ENCODE assay signal across 8 cellular contexts in genomic region chr2:20649586-20650375, GRCh38. TPM values are rescaled to one million over a fixed set of nuclear protein-coding genes. Genes with fewer than 3 reads are reported as not detected.
DNase-seq lines count a peak whose midpoint lies in the region; ATAC-seq and TF ChIP-seq lines count a peak whose summit lies in the region.

No MANE protein-coding gene starts in this region.

- H3K27ac Mint-ChIP-seq in naive B cell = peak overlapping the region; percentile 93 to 100 (median 97)

- H3K36me3 Mint-ChIP-seq in naive B cell = peaks cover 0 to 12% of the 10 kb centered on the region in 2 donors

- H3K4me1 ChIP-seq in effector memory CD4-positive, alpha-beta T cell (ENCODE audit: control insufficient read depth, insufficient read depth, low read length, poor library complexity, severe bottlenecking) = peaks cover 15% of the 10 kb centered on the region

- no peak for ATAC-seq in naive B cell (ENCODE audit: low read depth in 2 of 2)
- ATAC-seq in GM21381 (IDR thresholded peaks at IDR 0.05; ENCODE audit: unreplicated experiment) = no peak

- H3K36me3 ChIP-seq in effector memory CD4-positive, alpha-beta T cell (ENCODE audit: control insufficient read depth, insufficient read depth, low read length) = peaks cover 10% of the 10 kb centered on the region

- no peaks in the 10 kb centered on the region for H3K9me3 ChIP-seq in effector memory CD4-positive, alpha-beta T cell (ENCODE audit: control insufficient read depth, low read length)

- TF ChIP-seq CTCF in AG10803 (conservative IDR thresholded peaks at IDR 0.05; ENCODE audit: low read length) (no peak), LNCaP clone FGC (IDR thresholded peaks at IDR 0.05; ENCODE audit: control insufficient read depth, extremely low read depth, insufficient read depth) (no peak)

- peaks cover 4 to 14% (median 5%) of the 10 kb centered on the region in 3 donors for H3K27me3 Mint-ChIP-seq in naive B cell

- H3K27me3 ChIP-seq in effector memory CD4-positive, alpha-beta T cell (replicated peaks; ENCODE audit: control insufficient read depth, insufficient read depth, low read length, poor library complexity, severe bottlenecking) = no peaks in the 10 kb centered on the region

- peak overlapping the region; percentile 84 for H3K27ac ChIP-seq in effector memory CD4-positive, alpha-beta T cell (ENCODE audit: insufficient read depth, low read length, poor library complexity, severe bottlenecking)

- H3K4me3 ChIP-seq in AG10803 (ENCODE audit: low read length) (peak overlapping the region; percentile 92), LNCaP clone FGC (ENCODE audit: low read depth, low read length) (peak overlapping the region; percentile 88)
- H3K4me3 ChIP-seq in effector memory CD4-positive, alpha-beta T cell (ENCODE audit: insufficient read depth, low read depth, low read length, poor library complexity, severe bottlenecking) = peak overlapping the region; percentile 83

- no peaks in the 10 kb centered on the region for H3K9me3 Mint-ChIP-seq in naive B cell

- H3K4me1 Mint-ChIP-seq in naive B cell = peaks cover 46 to 50% (median 47%) of the 10 kb centered on the region in 3 donors

- in situ Hi-C loops in KBM-7 (cut with MboI; ENCODE audit: low pct_unique_long_range_greater_than_20kb, low sequenced_read_pairs) = loop anchor here (25.0 kb wide), 1 partner anchor 537 kb away; no protein-coding TSS in a partner anchor

- peak overlapping the region; percentile 82 to 94 (median 90) for H3K4me3 Mint-ChIP-seq in naive B cell

- no peak for DNase-seq in AG10803 (ENCODE audit: low read depth)
- no peak for DNase-seq in LNCaP clone FGC (ENCODE audit: low read depth)
- DNase-seq in effector memory CD4-positive, alpha-beta T cell = no peak
- no peak for DNase-seq in naive B cell
- DNase-seq in AG08396 (ENCODE audit: low spot score) = no peak
- DNase-seq in KBM-7 = no peak
- no peak for DNase-seq in NCI-H446 treated with DMSO at 0.1 percent for 48 hours (lab: John Stamatoyannopoulos, UW)

RNA-seq across cellular contexts. Expression of gene HS1BP3, which starts 1.1 kb away (rescaled TPM):
- 10 to 100 TPM; 10.8 to 23.3 (median 16.0) TPM for polyA plus RNA-seq in naive B cell (ENCODE audit: low read depth in 6 of 6)

RNA-seq across cellular contexts. Expression of gene GDF7, which starts 17.2 kb away (rescaled TPM):
- polyA plus RNA-seq in naive B cell (ENCODE audit: low read depth in 6 of 6) = under 1 TPM in 5 of 6 donors, not detected in 1; 0.17 to 0.77 (median 0.34) TPM
